Comparison of ENCODE assay signal across 1 cellular context in the genomic region with DNA sequence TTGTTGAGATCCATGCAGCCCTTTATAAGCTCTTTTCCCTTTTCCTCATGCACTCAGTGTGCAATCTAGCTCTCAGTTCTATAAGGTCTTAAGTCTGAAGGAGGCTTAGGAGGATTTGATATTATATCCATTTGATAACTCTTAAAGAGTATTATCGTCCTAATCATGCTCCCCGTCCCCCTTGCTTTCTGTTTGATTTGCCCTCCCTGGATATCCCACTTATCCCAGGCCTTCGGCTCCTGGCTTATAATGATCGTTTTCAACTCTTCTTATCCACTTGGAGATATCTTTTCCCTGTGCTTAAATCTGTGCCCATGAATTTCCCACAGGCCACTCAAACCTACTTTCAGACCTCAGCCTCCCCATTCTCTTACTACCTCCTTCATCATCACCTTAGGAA.
TF ChIP-seq lines count a peak whose summit lies in the region.

No MANE protein-coding gene starts in this region.

TF ChIP-seq in GM23338, 12 proteins besides CTCF, POLR2A, EP300 and RAD21 (continued from another document):
- TF ChIP-seq ZNF462 (CRISPR knock-in tag; IDR thresholded peaks at IDR 0.05) (no peak), EZH2 (IDR thresholded peaks at IDR 0.05; ENCODE audit: low read depth, unreplicated experiment) (no peak), EZH2phosphoT487 (IDR thresholded peaks at IDR 0.05; ENCODE audit: unreplicated experiment) (no peak), POLR2AphosphoS5 (IDR thresholded peaks at IDR 0.05; ENCODE audit: low read depth) (no peak), ZNF331 (CRISPR knock-in tag; IDR thresholded peaks at IDR 0.05; ENCODE audit: low read depth) (no peak)
- TF ChIP-seq, protein P1, sequence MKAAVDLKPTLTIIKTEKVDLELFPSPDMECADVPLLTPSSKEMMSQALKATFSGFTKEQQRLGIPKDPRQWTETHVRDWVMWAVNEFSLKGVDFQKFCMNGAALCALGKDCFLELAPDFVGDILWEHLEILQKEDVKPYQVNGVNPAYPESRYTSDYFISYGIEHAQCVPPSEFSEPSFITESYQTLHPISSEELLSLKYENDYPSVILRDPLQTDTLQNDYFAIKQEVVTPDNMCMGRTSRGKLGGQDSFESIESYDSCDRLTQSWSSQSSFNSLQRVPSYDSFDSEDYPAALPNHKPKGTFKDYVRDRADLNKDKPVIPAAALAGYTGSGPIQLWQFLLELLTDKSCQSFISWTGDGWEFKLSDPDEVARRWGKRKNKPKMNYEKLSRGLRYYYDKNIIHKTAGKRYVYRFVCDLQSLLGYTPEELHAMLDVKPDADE (IDR thresholded peaks at IDR 0.05) = no peak
